Comparison of ENCODE assay signal across 29 cellular contexts in the genomic region with DNA sequence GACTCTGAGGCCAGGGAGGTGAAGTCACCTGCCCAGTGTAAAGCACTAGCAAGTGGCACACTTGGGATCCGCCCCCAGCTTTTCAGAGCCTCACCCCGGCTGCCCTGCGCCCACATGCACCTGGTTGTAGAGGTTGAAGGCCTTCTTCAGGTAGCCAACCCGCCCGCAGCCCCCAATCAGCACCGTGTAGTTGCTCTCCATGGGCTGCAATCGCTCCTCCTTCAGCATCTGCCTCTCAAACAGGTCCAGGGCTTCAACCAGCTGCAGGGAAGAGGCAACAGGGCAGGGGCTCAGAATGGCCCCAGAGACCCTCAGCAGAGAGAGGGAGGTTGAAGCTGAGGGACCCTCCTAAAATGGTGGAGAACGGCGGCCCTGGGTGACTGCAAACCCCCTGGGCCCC.
"Had no signal": no experiment of that assay in that cellular context is flagged by ENCODE, and none has a peak within 500 bp of the region (broad histone marks: within the 10 kb centered on the region; RNA-seq: fewer than 3 reads in every experiment).

No MANE protein-coding gene starts in this region.

- H3K4me1 ChIP-seq: SJCRH30 had no signal

- H3K27me3 ChIP-seq: ascending aorta, MG63, Peyer's patch, SJCRH30 had no signal

- H3K27me3 Mint-ChIP-seq: activated CD4-positive, alpha-beta T cell treated with anti-CD3 and anti-CD28 coated beads for 36 hours; activated CD8-positive, alpha-beta T cell treated with anti-CD3 and anti-CD28 coated beads for 36 hours; activated naive CD8-positive, alpha-beta T cell treated with anti-CD3 and anti-CD28 coated beads, Interleukin-2, amount 50 U/mL, for 24 hours; brain had no signal

- ATAC-seq: activated CD4-positive, alpha-beta T cell treated with anti-CD3 and anti-CD28 coated beads for 36 hours; activated CD8-positive, alpha-beta T cell treated with anti-CD3 and anti-CD28 coated beads for 36 hours; activated naive CD4-positive, alpha-beta T cell treated with anti-CD3 and anti-CD28 coated beads, Interleukin-2, amount 50 U/mL, for 72 hours; activated naive CD8-positive, alpha-beta T cell treated with anti-CD3 and anti-CD28 coated beads, Interleukin-2, amount 50 U/mL, for 24 hours had no signal

- H3K27ac Mint-ChIP-seq: activated CD4-positive, alpha-beta T cell treated with anti-CD3 and anti-CD28 coated beads for 36 hours; activated CD8-positive, alpha-beta T cell treated with anti-CD3 and anti-CD28 coated beads for 36 hours; activated naive CD8-positive, alpha-beta T cell treated with anti-CD3 and anti-CD28 coated beads, Interleukin-2, amount 50 U/mL, for 24 hours; activated T-helper 1 cell treated with anti-CD3 and anti-CD28 coated beads, Interleukin-12 subunit alpha, Interleukin-12 subunit beta, Interleukin-2, Interleukin-4 antibody, amounts not matched to agents 30 ng/mL and 10 ng/mL and 1 ng/mL, durations not matched to agents 14 hours and 24 hours and 36 hours; brain had no signal

- H3K9me3 ChIP-seq: ascending aorta, MG63, Peyer's patch, SJCRH30, SK-N-SH had no signal

- DNase-seq: activated CD4-positive, alpha-beta T cell treated with anti-CD3 and anti-CD28 coated beads for 36 hours; activated CD4-positive, alpha-beta T cell treated with anti-CD3 and anti-CD28 coated beads, Interleukin-2, amount 50 U/mL, for 1 hour; activated CD8-positive, alpha-beta memory T cell treated with anti-CD3 and anti-CD28 coated beads, Interleukin-2, amount 50 U/mL, for 4 hours; activated CD8-positive, alpha-beta T cell treated with anti-CD3 and anti-CD28 coated beads for 36 hours; activated effector memory CD4-positive, alpha-beta T cell treated with Interleukin-2 at 50 U/mL for 16 hours; activated naive CD4-positive, alpha-beta T cell; activated naive CD8-positive, alpha-beta T cell treated with anti-CD3 and anti-CD28 coated beads, Interleukin-2, amount 50 U/mL, for 24 hours; amniotic stem cell; MG63; MV-4-11; NCI-H1092 treated with DMSO at 0.1 percent for 48 hours; NCI-H1417 treated with DMSO at 0.1 percent for 48 hours; NCI-H1694; NCI-H2029; NCI-H2107; NCI-H345; NCI-H510A; NCI-H526 treated with DMSO at 0.1 percent for 48 hours; Peyer's patch; Right ventricle myocardium superior; SJCRH30; SK-N-SH; T-helper 1 cell; WERI-Rb-1 had no signal

- H3K9me3 Mint-ChIP-seq: activated CD8-positive, alpha-beta T cell treated with anti-CD3 and anti-CD28 coated beads for 36 hours; activated naive CD4-positive, alpha-beta T cell treated with anti-CD3 and anti-CD28 coated beads, Interleukin-2, amount 50 U/mL, for 72 hours; activated naive CD8-positive, alpha-beta T cell treated with anti-CD3 and anti-CD28 coated beads, Interleukin-2, amount 50 U/mL, for 24 hours; activated T-helper 1 cell treated with anti-CD3 and anti-CD28 coated beads, Interleukin-12 subunit alpha, Interleukin-12 subunit beta, Interleukin-2, Interleukin-4 antibody, amounts not matched to agents 30 ng/mL and 10 ng/mL and 1 ng/mL, durations not matched to agents 14 hours and 24 hours and 36 hours; brain had no signal

- H3K4me2 ChIP-seq: SK-N-SH had no signal

- H3K36me3 Mint-ChIP-seq: activated naive CD4-positive, alpha-beta T cell treated with anti-CD3 and anti-CD28 coated beads, Interleukin-2, amount 50 U/mL, for 72 hours had no signal

- H3K9ac ChIP-seq: SK-N-SH had no signal

- H3K36me3 ChIP-seq: MG63 had no signal

- H3K27ac ChIP-seq: ascending aorta, Peyer's patch, RWPE1, SJCRH30, WERI-Rb-1 had no signal

- H3K4me3 Mint-ChIP-seq: activated CD4-positive, alpha-beta T cell treated with anti-CD3 and anti-CD28 coated beads for 36 hours; activated CD8-positive, alpha-beta T cell treated with anti-CD3 and anti-CD28 coated beads for 36 hours; activated naive CD8-positive, alpha-beta T cell treated with anti-CD3 and anti-CD28 coated beads, Interleukin-2, amount 50 U/mL, for 24 hours; activated T-helper 1 cell treated with anti-CD3 and anti-CD28 coated beads, Interleukin-12 subunit alpha, Interleukin-12 subunit beta, Interleukin-2, Interleukin-4 antibody, amounts not matched to agents 30 ng/mL and 10 ng/mL and 1 ng/mL, durations not matched to agents 14 hours and 24 hours and 36 hours had no signal

- H3K4me3 ChIP-seq: ascending aorta, MG63, Peyer's patch, SJCRH30 had no signal
